Comparison of ENCODE assay signal across 17 cellular contexts in genomic region chr3:13588221-13588701, GRCh38.
"Had no signal": no experiment of that assay in that cellular context is flagged by ENCODE, and none has a peak within 500 bp of the region (broad histone marks: within the 10 kb centered on the region; RNA-seq: fewer than 3 reads in every experiment).

No MANE protein-coding gene starts in this region.

- H3K9me3 ChIP-seq: ovary, tibial artery, vagina had no signal

- H3K36me3 ChIP-seq: ovary, tibial artery, vagina, WERI-Rb-1 had no signal

- H3K4me1 ChIP-seq: foreskin keratinocyte had no signal

- H3K27me3 ChIP-seq: foreskin keratinocyte, ovary, tibial artery, vagina had no signal

- H3K4me3 ChIP-seq: ovary, tibial artery, vagina had no signal

- FAIRE-seq: astrocyte had no signal

- ATAC-seq: foreskin keratinocyte; left colon; sciatic nerve; stimulated activated naive B cell treated with anti-CD40 and anti-IgM and Interleukin-4, amounts not matched to agents 10 μg/mL and 1 μg/mL and 100 μg/mL, for 72 hours; T-helper 17 cell had no signal

- DNase-seq: activated CD4-positive, alpha-beta T cell treated with anti-CD3 and anti-CD28 coated beads, Interleukin-2, amount 50 U/mL, for 48 hours; activated gamma-delta T cell; effector memory CD4-positive, alpha-beta T cell; foreskin keratinocyte; hypothalamus; islet precursor cell; left colon; midbrain; ovary; stimulated activated CD4-positive, alpha-beta T cell treated with anti-CD3 and anti-CD28 coated beads, Interleukin-4, amount 100 ng/mL, for 4 hours; stimulated activated naive B cell treated with anti-CD40 and anti-IgM and Interleukin-4, amounts not matched to agents 10 μg/mL and 1 μg/mL and 100 μg/mL, for 72 hours; T-helper 17 cell; tibial artery; WERI-Rb-1 had no signal

- H3K27ac ChIP-seq: foreskin keratinocyte, ovary, tibial artery, vagina, WERI-Rb-1 had no signal
